In the genomic region with DNA sequence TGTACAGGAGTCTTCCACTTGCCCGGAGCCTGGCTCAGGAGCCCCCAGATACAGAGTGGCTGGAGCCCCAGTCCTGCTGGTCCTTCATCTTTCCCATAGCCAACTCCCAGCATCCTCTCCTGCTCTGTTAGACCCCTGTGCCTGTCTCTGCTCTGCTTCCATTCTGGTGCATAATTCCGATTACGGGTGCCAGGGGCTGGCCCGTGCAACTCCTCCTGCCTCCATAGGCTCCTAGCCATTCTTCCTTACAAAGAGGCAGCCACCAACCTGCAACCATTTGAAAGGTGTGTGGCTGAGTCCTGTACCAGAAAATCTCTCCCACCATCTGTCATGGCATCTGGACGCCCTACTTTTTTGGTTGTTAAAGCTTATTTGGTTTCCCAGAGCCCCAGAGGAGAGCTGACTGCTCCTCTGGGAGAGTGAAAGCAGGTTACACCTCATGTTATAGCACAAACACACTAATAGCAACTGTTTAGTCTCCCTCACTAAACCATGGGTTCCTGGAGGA, we compare ENCODE assay signal across 24 cellular contexts.
"Had no signal": no experiment of that assay in that cellular context is flagged by ENCODE, and none has a peak within 500 bp of the region (broad histone marks: within the 10 kb centered on the region; RNA-seq: fewer than 3 reads in every experiment).

No MANE protein-coding gene starts in this region.

- H3K4me3 Mint-ChIP-seq: activated CD8-positive, alpha-beta T cell treated with anti-CD3 and anti-CD28 coated beads for 36 hours; activated naive CD4-positive, alpha-beta T cell treated with anti-CD3 and anti-CD28 coated beads, Interleukin-2, amount 50 U/mL, for 24 hours; activated naive CD8-positive, alpha-beta T cell treated with anti-CD3 and anti-CD28 coated beads, Interleukin-2, amount 50 U/mL, for 24 hours; activated T-cell treated with anti-CD3 and anti-CD28 coated beads, Interleukin-2, amount 50 U/mL, for 4 hours; activated T-helper 17 cell treated with anti-CD3 and anti-CD28 coated beads, Interleukin-2, amount 50 U/mL, for 72 hours; immature natural killer cell; mesothelial cell of epicardium; naive thymus-derived CD4-positive, alpha-beta T cell; WTC11 had no signal

- DNase-seq: activated CD4-positive, alpha-beta T cell treated with anti-CD3 and anti-CD28 coated beads, Interleukin-2, amount 50 U/mL, for 1 hour; activated CD8-positive, alpha-beta T cell treated with anti-CD3 and anti-CD28 coated beads for 36 hours; activated naive CD8-positive, alpha-beta T cell treated with anti-CD3 and anti-CD28 coated beads, Interleukin-2, amount 50 U/mL, for 24 hours; activated T-cell treated with anti-CD3 and anti-CD28 coated beads, Interleukin-2, amount 50 U/mL, for 4 hours; amygdala; dorsolateral prefrontal cortex; foreskin fibroblast; heart left ventricle; hypothalamus; immature natural killer cell; kidney; left colon; naive thymus-derived CD4-positive, alpha-beta T cell; posterior cingulate gyrus; right cardiac atrium; stimulated activated CD4-positive, alpha-beta T cell treated with anti-CD3 and anti-CD28 coated beads, Interleukin-2, amount 100 ng/mL, for 48 hours; stimulated activated naive CD8-positive, alpha-beta T cell treated with anti-CD3 and anti-CD28 coated beads, Interleukin-15, Interleukin-2, amounts not matched to agents 100 U/mL and 50 U/mL, for 24 hours; T-helper 2 cell; testis; transverse colon had no signal

- H3K4me1 Mint-ChIP-seq: activated T-helper 17 cell treated with anti-CD3 and anti-CD28 coated beads, Interleukin-2, amount 50 U/mL, for 72 hours had no signal

- H3K27me3 Mint-ChIP-seq: activated naive CD4-positive, alpha-beta T cell treated with anti-CD3 and anti-CD28 coated beads, Interleukin-2, amount 50 U/mL, for 24 hours had no signal

- H3K27ac Mint-ChIP-seq: activated CD8-positive, alpha-beta T cell treated with anti-CD3 and anti-CD28 coated beads for 36 hours; activated naive CD4-positive, alpha-beta T cell treated with anti-CD3 and anti-CD28 coated beads, Interleukin-2, amount 50 U/mL, for 24 hours; activated naive CD8-positive, alpha-beta T cell treated with anti-CD3 and anti-CD28 coated beads, Interleukin-2, amount 50 U/mL, for 24 hours; activated T-helper 17 cell treated with anti-CD3 and anti-CD28 coated beads, Interleukin-2, amount 50 U/mL, for 72 hours; immature natural killer cell; mesothelial cell of epicardium; WTC11 had no signal

- ATAC-seq: activated CD8-positive, alpha-beta T cell treated with anti-CD3 and anti-CD28 coated beads for 36 hours; activated naive CD8-positive, alpha-beta T cell treated with anti-CD3 and anti-CD28 coated beads, Interleukin-2, amount 50 U/mL, for 24 hours; activated T-cell treated with anti-CD3 and anti-CD28 coated beads, Interleukin-2, amount 50 U/mL, for 4 hours; activated T-helper 17 cell treated with anti-CD3 and anti-CD28 coated beads, Interleukin-2, amount 50 U/mL, for 72 hours; heart left ventricle; left colon; naive thymus-derived CD4-positive, alpha-beta T cell; right cardiac atrium; stimulated activated naive CD8-positive, alpha-beta T cell treated with anti-CD3 and anti-CD28 coated beads, Interleukin-15, Interleukin-2, amounts not matched to agents 100 U/mL and 50 U/mL, for 24 hours; WTC11 had no signal

- H3K9me3 Mint-ChIP-seq: activated CD8-positive, alpha-beta T cell treated with anti-CD3 and anti-CD28 coated beads for 36 hours; activated naive CD4-positive, alpha-beta T cell treated with anti-CD3 and anti-CD28 coated beads, Interleukin-2, amount 50 U/mL, for 24 hours; activated naive CD8-positive, alpha-beta T cell treated with anti-CD3 and anti-CD28 coated beads, Interleukin-2, amount 50 U/mL, for 24 hours; activated T-cell treated with anti-CD3 and anti-CD28 coated beads, Interleukin-2, amount 50 U/mL, for 4 hours; activated T-helper 17 cell treated with anti-CD3 and anti-CD28 coated beads, Interleukin-2, amount 50 U/mL, for 72 hours; immature natural killer cell; mesothelial cell of epicardium; WTC11 had no signal

- H3K36me3 Mint-ChIP-seq: activated naive CD4-positive, alpha-beta T cell treated with anti-CD3 and anti-CD28 coated beads, Interleukin-2, amount 50 U/mL, for 24 hours; immature natural killer cell; mesothelial cell of epicardium; WTC11 had no signal
